ENCODE assay signal across 30 cellular contexts in genomic region chr6:73604461-73604860, GRCh38.
"Had no signal": no experiment of that assay in that cellular context is flagged by ENCODE, and none has a peak within 500 bp of the region (broad histone marks: within the 10 kb centered on the region; RNA-seq: fewer than 3 reads in every experiment).

No MANE protein-coding gene starts in this region.

- ATAC-seq: activated CD8-positive, alpha-beta T cell treated with anti-CD3 and anti-CD28 coated beads, Interleukin-2, amount 10 ng/mL, durations not matched to agents 7 days and 5 days; activated naive CD8-positive, alpha-beta T cell treated with anti-CD3 and anti-CD28 coated beads, Interleukin-2, amount 50 U/mL, for 24 hours; activated T-cell treated with anti-CD3 and anti-CD28 coated beads, Interleukin-2, amount 50 U/mL, for 4 hours; esophagus mucosa; WTC11 had no signal

- H3K9me3 ChIP-seq: adrenal gland, ascending aorta, breast epithelium had no signal

- H3K4me1 ChIP-seq: ascending aorta, breast epithelium had no signal

- H3K27me3 Mint-ChIP-seq: activated CD4-positive, alpha-beta memory T cell treated with anti-CD3 and anti-CD28 coated beads for 36 hours; activated naive CD4-positive, alpha-beta T cell treated with anti-CD3 and anti-CD28 coated beads, Interleukin-2, amount 50 U/mL, for 24 hours; activated naive CD8-positive, alpha-beta T cell treated with anti-CD3 and anti-CD28 coated beads for 36 hours; activated naive CD8-positive, alpha-beta T cell treated with anti-CD3 and anti-CD28 coated beads, Interleukin-2, amount 50 U/mL, for 24 hours; brain; dendritic cell treated with granulocyte-macrophage colony-stimulating factor and Interleukin-4, amounts not matched to agents 40 ng/mL and 50 ng/mL, for 4 days had no signal

- H3K27ac ChIP-seq: adrenal gland, ascending aorta, breast epithelium, cardiac muscle cell, coronary artery, dorsolateral prefrontal cortex had no signal

- H3K4me3 ChIP-seq: adrenal gland, ascending aorta, breast epithelium, cardiac muscle cell, coronary artery, dorsolateral prefrontal cortex had no signal

- H3K9me3 Mint-ChIP-seq: activated CD4-positive, alpha-beta memory T cell treated with anti-CD3 and anti-CD28 coated beads for 36 hours; activated naive CD4-positive, alpha-beta T cell treated with anti-CD3 and anti-CD28 coated beads for 36 hours; activated naive CD4-positive, alpha-beta T cell treated with anti-CD3 and anti-CD28 coated beads, Interleukin-2, amount 50 U/mL, for 24 hours; activated naive CD8-positive, alpha-beta T cell treated with anti-CD3 and anti-CD28 coated beads for 36 hours; activated naive CD8-positive, alpha-beta T cell treated with anti-CD3 and anti-CD28 coated beads, Interleukin-2, amount 50 U/mL, for 24 hours; activated T-cell treated with anti-CD3 and anti-CD28 coated beads, Interleukin-2, amount 50 U/mL, for 4 hours; activated T-helper 2 cell treated with anti-CD3 and anti-CD28 coated beads, Interferon-gamma antibody, Interleukin-2, Interleukin-4, amounts not matched to agents 10 μg/mL and 5 μg/mL and 100 μg/mL, durations not matched to agents 14 hours and 24 hours and 36 hours; dendritic cell treated with granulocyte-macrophage colony-stimulating factor and Interleukin-4, amounts not matched to agents 40 ng/mL and 50 ng/mL, for 4 days had no signal

- H3K27me3 ChIP-seq: adrenal gland, ascending aorta, breast epithelium, cardiac muscle cell, dorsolateral prefrontal cortex had no signal

- DNase-seq: activated CD4-positive, alpha-beta memory T cell treated with anti-CD3 and anti-CD28 coated beads for 36 hours; activated CD4-positive, alpha-beta T cell treated with anti-CD3 and anti-CD28 coated beads for 1 hour; activated CD4-positive, alpha-beta T cell treated with anti-CD3 and anti-CD28 coated beads for 4 hours; activated CD4-positive, alpha-beta T cell treated with anti-CD3 and anti-CD28 coated beads, Interleukin-2, amount 50 U/mL, for 1 hour; activated CD8-positive, alpha-beta T cell treated with anti-CD3 and anti-CD28 coated beads, Interleukin-2, amount 10 ng/mL, durations not matched to agents 7 days and 5 days; activated effector memory CD4-positive, alpha-beta T cell treated with anti-CD3 and anti-CD28 coated beads, Interleukin-2, amount 50 U/mL, for 16 hours; activated naive CD4-positive, alpha-beta T cell treated with anti-CD3 and anti-CD28 coated beads for 36 hours; activated naive CD8-positive, alpha-beta T cell treated with anti-CD3 and anti-CD28 coated beads for 36 hours; activated naive CD8-positive, alpha-beta T cell treated with anti-CD3 and anti-CD28 coated beads, Interleukin-2, amount 50 U/mL, for 24 hours; activated T-cell treated with anti-CD3 and anti-CD28 coated beads, Interleukin-2, amount 50 U/mL, for 4 hours; amygdala; central memory CD4-positive, alpha-beta T cell; cerebellar nuclear complex; dorsolateral prefrontal cortex; effector memory CD4-positive, alpha-beta T cell; endodermal cell; foreskin fibroblast; head of caudate nucleus; T-helper 2 cell had no signal

- H3K36me3 ChIP-seq: breast epithelium, cardiac muscle cell had no signal

- H3K27ac Mint-ChIP-seq: activated CD4-positive, alpha-beta memory T cell treated with anti-CD3 and anti-CD28 coated beads for 36 hours; activated CD8-positive, alpha-beta T cell treated with anti-CD3 and anti-CD28 coated beads, Interleukin-2, amount 10 ng/mL, durations not matched to agents 7 days and 5 days; activated naive CD4-positive, alpha-beta T cell treated with anti-CD3 and anti-CD28 coated beads, Interleukin-2, amount 50 U/mL, for 24 hours; activated naive CD8-positive, alpha-beta T cell treated with anti-CD3 and anti-CD28 coated beads for 36 hours; activated naive CD8-positive, alpha-beta T cell treated with anti-CD3 and anti-CD28 coated beads, Interleukin-2, amount 50 U/mL, for 24 hours; activated T-helper 2 cell treated with anti-CD3 and anti-CD28 coated beads, Interferon-gamma antibody, Interleukin-2, Interleukin-4, amounts not matched to agents 10 μg/mL and 5 μg/mL and 100 μg/mL, durations not matched to agents 14 hours and 24 hours and 36 hours; dendritic cell treated with granulocyte-macrophage colony-stimulating factor and Interleukin-4, amounts not matched to agents 40 ng/mL and 50 ng/mL, for 4 days; endodermal cell; WTC11 had no signal

- H3K4me3 Mint-ChIP-seq: activated CD4-positive, alpha-beta memory T cell treated with anti-CD3 and anti-CD28 coated beads for 36 hours; activated CD8-positive, alpha-beta T cell treated with anti-CD3 and anti-CD28 coated beads, Interleukin-2, amount 10 ng/mL, durations not matched to agents 7 days and 5 days; activated naive CD4-positive, alpha-beta T cell treated with anti-CD3 and anti-CD28 coated beads for 36 hours; activated naive CD4-positive, alpha-beta T cell treated with anti-CD3 and anti-CD28 coated beads, Interleukin-2, amount 50 U/mL, for 24 hours; activated naive CD8-positive, alpha-beta T cell treated with anti-CD3 and anti-CD28 coated beads for 36 hours; activated naive CD8-positive, alpha-beta T cell treated with anti-CD3 and anti-CD28 coated beads, Interleukin-2, amount 50 U/mL, for 24 hours; activated T-cell treated with anti-CD3 and anti-CD28 coated beads, Interleukin-2, amount 50 U/mL, for 4 hours; brain; dendritic cell treated with granulocyte-macrophage colony-stimulating factor and Interleukin-4, amounts not matched to agents 40 ng/mL and 50 ng/mL, for 4 days; endodermal cell; WTC11 had no signal

- H3K4me1 Mint-ChIP-seq: activated naive CD4-positive, alpha-beta T cell treated with anti-CD3 and anti-CD28 coated beads, Interleukin-2, amount 50 U/mL, for 24 hours; activated naive CD8-positive, alpha-beta T cell treated with anti-CD3 and anti-CD28 coated beads, Interleukin-2, amount 50 U/mL, for 24 hours; brain; endodermal cell had no signal
